21 cellular contexts compared by ENCODE assay signal in genomic region chr13:109880371-109881346, GRCh38.
"Had no signal": no experiment of that assay in that cellular context is flagged by ENCODE, and none has a peak within 500 bp of the region (broad histone marks: within the 10 kb centered on the region; RNA-seq: fewer than 3 reads in every experiment).

No MANE protein-coding gene starts in this region.

- H3K4me3 ChIP-seq: ascending aorta, cardiac muscle cell, K562 had no signal

- H3K27ac ChIP-seq: ascending aorta, cardiac muscle cell had no signal

- H3K27me3 ChIP-seq: ascending aorta, cardiac muscle cell had no signal

- H3K36me3 ChIP-seq: ascending aorta, cardiac muscle cell had no signal

- DNase-seq: activated CD4-positive, alpha-beta T cell treated with anti-CD3 and anti-CD28 coated beads for 4 hours; activated CD4-positive, alpha-beta T cell treated with anti-CD3 and anti-CD28 coated beads, Interleukin-2, amount 50 U/mL, for 48 hours; activated CD8-positive, alpha-beta memory T cell treated with anti-CD3 and anti-CD28 coated beads, Interleukin-2, amount 10 ng/mL, durations not matched to agents 7 days and 5 days; activated effector memory CD4-positive, alpha-beta T cell treated with Interleukin-2 at 50 U/mL for 16 hours; activated naive CD4-positive, alpha-beta T cell; activated T-cell treated with anti-CD3 and anti-CD28 coated beads, Interleukin-2, amount 50 U/mL, for 24 hours; Karpas-422; MM.1S; NCI-H1105; NCI-H1436 treated with DMSO at 0.1 percent for 48 hours; NCI-H1930; NCI-H2107; NCI-H2171 treated with DMSO at 0.1 percent for 48 hours; NCI-H345; NCI-H510A; NCI-H526 treated with DMSO at 0.1 percent for 48 hours; PC-3; SHP77 treated with DMSO at 0.1 percent for 48 hours had no signal

- H3K9me3 ChIP-seq: ascending aorta had no signal
